Comparison of ENCODE assay signal across 18 cellular contexts in genomic region chr20:44064501-44065400, GRCh38.
"Had no signal": no experiment of that assay in that cellular context is flagged by ENCODE, and none has a peak within 500 bp of the region (broad histone marks: within the 10 kb centered on the region; RNA-seq: fewer than 3 reads in every experiment).

No MANE protein-coding gene starts in this region.

- ATAC-seq: activated naive CD4-positive, alpha-beta T cell treated with anti-CD3 and anti-CD28 coated beads, Interleukin-2, amount 50 U/mL, for 72 hours; activated T-cell treated with anti-CD3 and anti-CD28 coated beads, Interleukin-2, amount 50 U/mL, for 72 hours; effector memory CD8-positive, alpha-beta T cell; gastroesophageal sphincter; upper lobe of right lung; WTC11 had no signal

- H3K27me3 ChIP-seq: dorsolateral prefrontal cortex, esophagus squamous epithelium, gastroesophageal sphincter, upper lobe of right lung had no signal

- H3K36me3 ChIP-seq: left ventricle myocardium inferior, spleen, upper lobe of right lung had no signal

- H3K9me3 ChIP-seq: esophagus squamous epithelium, gastroesophageal sphincter, spleen, upper lobe of right lung had no signal

- H3K4me1 ChIP-seq: esophagus squamous epithelium, gastroesophageal sphincter, left ventricle myocardium inferior, upper lobe of right lung had no signal

- H3K4me3 ChIP-seq: dorsolateral prefrontal cortex, esophagus squamous epithelium, gastroesophageal sphincter, left ventricle myocardium inferior, spleen, upper lobe of right lung had no signal

- H3K27ac ChIP-seq: dorsolateral prefrontal cortex, esophagus squamous epithelium, gastroesophageal sphincter, left ventricle myocardium inferior, spleen, upper lobe of right lung had no signal

- DNase-seq: activated CD4-positive, alpha-beta T cell treated with anti-CD3 and anti-CD28 coated beads, Interleukin-2, amount 50 U/mL, for 4 hours; activated CD8-positive, alpha-beta memory T cell treated with anti-CD3 and anti-CD28 coated beads, Interleukin-2, amount 50 U/mL, for 48 hours; activated gamma-delta T cell; activated T-cell treated with anti-CD3 and anti-CD28 coated beads, Interleukin-2, amount 50 U/mL, for 72 hours; effector memory CD8-positive, alpha-beta T cell; esophagus squamous epithelium; hypothalamus; left ventricle myocardium inferior; retina; stimulated activated CD4-positive, alpha-beta T cell treated with anti-CD3 and anti-CD28 coated beads, Interleukin-4, amount 100 ng/mL, for 24 hours; stimulated activated naive CD4-positive, alpha-beta T cell treated with Interleukin-2 at 50 U/mL for 16 hours; T1000 had no signal
